ENCODE assay signal across 1 cellular context in genomic region chr6:152981219-152981618, GRCh38.
TF ChIP-seq lines count a peak whose summit lies in the region.

No MANE protein-coding gene starts in this region.

TF ChIP-seq in HCT116, 20 proteins besides CTCF, POLR2A, EP300 and RAD21 (continued from another document):
- no peak for TF ChIP-seq ZBTB33 (IDR thresholded peaks at IDR 0.05; ENCODE audit: extremely low read depth, insufficient replicate concordance, low read length)
- TF ChIP-seq CEBPB (IDR thresholded peaks at IDR 0.05; ENCODE audit: low read depth): no peak
- TF ChIP-seq MAX (IDR thresholded peaks at IDR 0.05): no peak
